Comparison of ENCODE assay signal across 19 cellular contexts in genomic region chr11:2423157-2424025, GRCh38. TPM values are rescaled to one million over a fixed set of nuclear protein-coding genes. Genes with fewer than 3 reads are reported as not detected.
"Had no signal": no experiment of that assay in that cellular context is flagged by ENCODE, and none has a peak within 500 bp of the region (broad histone marks: within the 10 kb centered on the region; RNA-seq: fewer than 3 reads in every experiment).

No MANE protein-coding gene starts in this region.

- DNase-seq: KBM-7, MV-4-11, NCI-H1048, NCI-H1105, NCI-H1436 treated with DMSO at 0.1 percent for 48 hours, NCI-H1694, NCI-H187 treated with DMSO at 0.1 percent for 48 hours, NCI-H2029 treated with DMSO at 0.1 percent for 48 hours, NCI-H2171 treated with DMSO at 0.1 percent for 48 hours, NCI-H345, NCI-H446 treated with DMSO at 0.1 percent for 48 hours, NCI-H510A treated with DMSO at 0.1 percent for 48 hours, NCI-H82, RPMI8226, SK-N-SH, SW 1271 had no signal

- H3K9me3 ChIP-seq: SK-N-SH had no signal

- H3K9ac ChIP-seq: SK-N-SH had no signal

- H3K4me2 ChIP-seq: SK-N-SH had no signal

RNA-seq across cellular contexts. Expression of gene TRPM5, which starts 20.9 kb away (rescaled TPM):
- total RNA-seq: LHCN-M2, MCF 10A, SK-MEL-5 had no signal
- polyA plus RNA-seq: SK-N-SH had no signal

RNA-seq across cellular contexts. Expression of gene KCNQ1, which starts 21.4 kb away (rescaled TPM):
- total RNA-seq: LHCN-M2, MCF 10A had no signal
